ENCODE assay signal across 9 cellular contexts in genomic region chr1:184881941-184882648, GRCh38.
DNase-seq lines count a peak whose midpoint lies in the region; ATAC-seq, FAIRE-seq and TF ChIP-seq lines count a peak whose summit lies in the region.
"Had no signal": no experiment of that assay in that cellular context is flagged by ENCODE, and none has a peak within 500 bp of the region (broad histone marks: within the 10 kb centered on the region; RNA-seq: fewer than 3 reads in every experiment).

No MANE protein-coding gene starts in this region.

- ATAC-seq in GM18868 (IDR thresholded peaks at IDR 0.05; ENCODE audit: unreplicated experiment): peak; percentile 72
- ATAC-seq in HG02763 (IDR thresholded peaks at IDR 0.05; ENCODE audit: unreplicated experiment): peak; percentile 48
- ATAC-seq in HG03095 (IDR thresholded peaks at IDR 0.05; ENCODE audit: unreplicated experiment): no peak
- no peak for ATAC-seq in GM18505 (IDR thresholded peaks at IDR 0.05; ENCODE audit: unreplicated experiment)

- H3K36me3 ChIP-seq in neutrophil (peaks cover 74% of the 10 kb centered on the region), small intestine (ENCODE audit: control insufficient read depth in 2 of 2, insufficient read depth in 2 of 2, low read length in 2 of 2) (no peaks in the 10 kb centered on the region)

- H3K9me3 ChIP-seq in neutrophil: no peaks in the 10 kb centered on the region
- no peaks in the 10 kb centered on the region for H3K9me3 ChIP-seq in small intestine (ENCODE audit: control insufficient read depth, low read depth)

- peak overlapping the region; percentile 29 for H3K27ac ChIP-seq in neutrophil
- H3K27ac ChIP-seq in small intestine (ENCODE audit: low read depth in 1 of 2, low read length in 1 of 2): peak overlapping the region in 1 of 2 donors; percentile 55

- TF ChIP-seq CTCF in neutrophil (IDR thresholded peaks at IDR 0.05): no peak

- 77 to 84% (median 78%) methylated on average over 6 of the region's 6 CpGs for WGBS in small intestine, 3 donors

- H3K4me1 ChIP-seq in neutrophil (ENCODE audit: control insufficient read depth in 1 of 2, insufficient read depth in 1 of 2, low read depth in 1 of 2, low read length in 1 of 2): peaks cover 22 to 26% of the 10 kb centered on the region in 2 experiments
- no peaks in the 10 kb centered on the region for H3K4me1 ChIP-seq in small intestine (ENCODE audit: control insufficient read depth in 2 of 2, insufficient read depth in 1 of 2, low read depth in 1 of 2, low read length in 1 of 2)

- H3K27me3 Mint-ChIP-seq in activated naive CD8-positive, alpha-beta T cell treated with anti-CD3 and anti-CD28 coated beads for 36 hours: peaks cover 26% of the 10 kb centered on the region

- no peak for TF ChIP-seq POLR2A in GM18505 (IDR thresholded peaks at IDR 0.05; ENCODE audit: borderline replicate concordance, extremely low read depth, insufficient read depth, insufficient read length)

- H3K4me3 ChIP-seq in neutrophil (ENCODE audit: low read depth in 1 of 2, low read length in 1 of 2) (no peak overlapping the region), small intestine (ENCODE audit: low read depth in 1 of 2, low read length in 2 of 2) (no peak overlapping the region)
- H3K4me3 ChIP-seq: skin epidermis had no signal

- H3K27me3 ChIP-seq in neutrophil (no peaks in the 10 kb centered on the region), small intestine (ENCODE audit: control insufficient read depth in 2 of 2, insufficient read depth in 2 of 2, low read length in 2 of 2) (no peaks in the 10 kb centered on the region)

- no peak overlapping the region for H3K4me3 Mint-ChIP-seq in activated naive CD8-positive, alpha-beta T cell treated with anti-CD3 and anti-CD28 coated beads for 36 hours

- peak; percentile 16 for DNase-seq in activated naive CD8-positive, alpha-beta T cell treated with anti-CD3 and anti-CD28 coated beads for 36 hours
- no peak for DNase-seq in small intestine
- DNase-seq in activated effector memory CD4-positive, alpha-beta T cell treated with Interleukin-2 at 50 U/mL for 16 hours: no peak

- no peaks in the 10 kb centered on the region for H3K9me3 Mint-ChIP-seq in activated naive CD8-positive, alpha-beta T cell treated with anti-CD3 and anti-CD28 coated beads for 36 hours

- FAIRE-seq in small intestine (lab: Jason Lieb, UNC): no peak

- H3K27ac Mint-ChIP-seq in activated naive CD8-positive, alpha-beta T cell treated with anti-CD3 and anti-CD28 coated beads for 36 hours: peak overlapping the region; percentile 77

- H3K36me3 Mint-ChIP-seq in activated naive CD8-positive, alpha-beta T cell treated with anti-CD3 and anti-CD28 coated beads for 36 hours: peaks cover 15% of the 10 kb centered on the region

- peaks cover 18% of the 10 kb centered on the region for H3K4me1 Mint-ChIP-seq in activated naive CD8-positive, alpha-beta T cell treated with anti-CD3 and anti-CD28 coated beads for 36 hours

Comparison
In these comparisons a context has a peak if more than half of its experiments do, and no peak if none do; other contexts are left out.
1. ATAC-seq: peak in GM18868 (single experiment) and HG02763 (single experiment); none in HG03095 (single experiment) and GM18505 (single experiment).